Comparison of ENCODE assay signal across 17 cellular contexts in genomic region chr11:113894421-113894996, GRCh38. TPM values are rescaled to one million over a fixed set of nuclear protein-coding genes. Genes with fewer than 3 reads are reported as not detected.
DNase-seq lines count a peak whose midpoint lies in the region; ATAC-seq, FAIRE-seq and TF ChIP-seq lines count a peak whose summit lies in the region.
"Had no signal": no experiment of that assay in that cellular context is flagged by ENCODE, and none has a peak within 500 bp of the region (broad histone marks: within the 10 kb centered on the region; RNA-seq: fewer than 3 reads in every experiment).

No MANE protein-coding gene starts in this region.

- ATAC-seq in GM19395 (IDR thresholded peaks at IDR 0.05; ENCODE audit: unreplicated experiment) (peak; percentile 94), HG03139 (IDR thresholded peaks at IDR 0.05; ENCODE audit: unreplicated experiment) (peak; percentile 72), K562 (no peak)
- no peak for ATAC-seq in stimulated activated naive B cell treated with anti-CD40 and anti-IgM and Interleukin-4, amounts not matched to agents 10 μg/mL and 1 μg/mL and 100 μg/mL, for 72 hours (replicated peaks)
- ATAC-seq: sciatic nerve had no signal

- H2AFZ ChIP-seq in K562 (ENCODE audit: low read depth, low read length): peak overlapping the region; percentile 28; the same call in 1 of the 2 replicates

- no peaks in the 10 kb centered on the region for H3K36me3 Mint-ChIP-seq in stimulated activated naive B cell treated with anti-CD40 and anti-IgM and Interleukin-4, amounts not matched to agents 10 μg/mL and 1 μg/mL and 100 μg/mL, for 72 hours

- no peaks in the 10 kb centered on the region for H3K9me3 Mint-ChIP-seq in stimulated activated naive B cell treated with anti-CD40 and anti-IgM and Interleukin-4, amounts not matched to agents 10 μg/mL and 1 μg/mL and 100 μg/mL, for 72 hours
- H3K9me3 Mint-ChIP-seq: activated T-cell treated with anti-CD3 and anti-CD28 coated beads, Interleukin-2, amount 50 U/mL, for 24 hours had no signal

- no peak overlapping the region for H3K4me3 ChIP-seq in K562
- H3K4me3 ChIP-seq: tibial nerve had no signal

- H3K4me3 Mint-ChIP-seq in stimulated activated naive B cell treated with anti-CD40 and anti-IgM and Interleukin-4, amounts not matched to agents 10 μg/mL and 1 μg/mL and 100 μg/mL, for 72 hours: no peak overlapping the region
- H3K4me3 Mint-ChIP-seq: activated T-cell treated with anti-CD3 and anti-CD28 coated beads, Interleukin-2, amount 50 U/mL, for 24 hours had no signal

- TF ChIP-seq RAD21 in K562 (CRISPR knock-in tag; conservative IDR thresholded peaks at IDR 0.05 in 1 of 2, IDR thresholded peaks at IDR 0.05 in 1 of 2): no peak

- DNase-seq in ELF-1 (ENCODE audit: low read depth, low spot score): peak; percentile 44
- DNase-seq in K562 (ENCODE audit: extremely low read depth in 1 of 4, low spot score in 3 of 4): no peak
- no peak for DNase-seq in stimulated activated naive B cell treated with anti-CD40 and anti-IgM and Interleukin-4, amounts not matched to agents 10 μg/mL and 1 μg/mL and 100 μg/mL, for 72 hours
- no peak for DNase-seq in activated CD4-positive, alpha-beta T cell treated with anti-CD3 and anti-CD28 coated beads, Interleukin-2, amount 50 U/mL, for 48 hours
- no peak for DNase-seq in SW480 (ENCODE audit: low spot score)
- DNase-seq in DMS 273 (lab: John Stamatoyannopoulos, UW; ENCODE audit: unreplicated experiment): no peak
- DNase-seq: activated T-cell treated with anti-CD3 and anti-CD28 coated beads, Interleukin-2, amount 50 U/mL, for 24 hours; BE2C; hippocampal formation; NCI-H2081 treated with DMSO at 0.1 percent for 48 hours had no signal

- H3K9me3 ChIP-seq in K562 (replicated peaks; ENCODE audit: control insufficient read depth, insufficient read depth, low read depth, low read length): no peaks in the 10 kb centered on the region
- H3K9me3 ChIP-seq: BE2C, tibial nerve had no signal

- TF ChIP-seq CTCF in K562 (IDR thresholded peaks at IDR 0.05 in 2 of 3, conservative IDR thresholded peaks at IDR 0.05 in 1 of 3; ENCODE audit: insufficient read depth in 2 of 3, low read depth in 1 of 3, low read length in 3 of 3): no peak

- WGBS in K562 (ENCODE audit: insufficient coverage, low coverage, missing lambda C conversion rate): 17% methylated on average over 7 of the region's 9 CpGs

- H3K9ac ChIP-seq in K562 (ENCODE audit: insufficient read depth in 1 of 2, low read depth in 2 of 2, low read length in 2 of 2): 0 out of 4 replicates have a peak overlapping the region, but pooled peaks of 1 of the 2 experiments have one; percentile 48

- no peak overlapping the region for H3K27ac ChIP-seq in K562 (ENCODE audit: extremely low read depth, low read depth, low read length)
- H3K27ac ChIP-seq: tibial nerve had no signal

- TF ChIP-seq EP300 in K562 (IDR thresholded peaks at IDR 0.05; ENCODE audit: low read length): no peak

- intact Hi-C loops in K562 (cut with micrococcal nuclease): no loop called here

- no TSS peak for BruUV-seq in K562 (replicated peaks; lab: Mats Ljungman, UMichigan)

- TF ChIP-seq POLR2A in K562 (conservative IDR thresholded peaks at IDR 0.05): no peak

- no peaks in the 10 kb centered on the region; the same call in 1 of the 2 replicates for H4K20me1 ChIP-seq in K562 (replicated peaks; ENCODE audit: control insufficient read depth, insufficient read depth, low read length)

- in situ Hi-C loops in K562 (cut with MboI): no loop called here

- POLR2A ChIA-PET in K562 (lab: Yijun Ruan, JAX): no interaction called here

- H3K36me3 ChIP-seq in K562 (ENCODE audit: control insufficient read depth, insufficient read depth, low read length): no peaks in the 10 kb centered on the region
- H3K36me3 ChIP-seq: BE2C, tibial nerve had no signal

- no peaks in the 10 kb centered on the region for H3K27me3 ChIP-seq in K562 (ENCODE audit: control insufficient read depth in 2 of 2, insufficient read depth in 2 of 2, low read length in 2 of 2)
- H3K27me3 ChIP-seq: BE2C, tibial nerve had no signal

- no peak for FAIRE-seq in K562 (lab: Jason Lieb, UNC)
- FAIRE-seq: endothelial cell of umbilical vein, TTC549 had no signal

- CTCF ChIA-PET in K562 (lab: Yijun Ruan, JAX; ENCODE audit: low intra/inter-chr PET ratio): no interaction called here

- no peak overlapping the region for H3K27ac Mint-ChIP-seq in stimulated activated naive B cell treated with anti-CD40 and anti-IgM and Interleukin-4, amounts not matched to agents 10 μg/mL and 1 μg/mL and 100 μg/mL, for 72 hours
- H3K27ac Mint-ChIP-seq: activated T-cell treated with anti-CD3 and anti-CD28 coated beads, Interleukin-2, amount 50 U/mL, for 24 hours had no signal

- no peak overlapping the region for H3K4me2 ChIP-seq in K562 (ENCODE audit: insufficient read depth, low read length)

- no peaks in the 10 kb centered on the region for H3K9me1 ChIP-seq in K562 (ENCODE audit: control insufficient read depth, insufficient read depth, low read length)

- H3K4me1 ChIP-seq in K562 (replicated peaks in 1 of 2; ENCODE audit: control insufficient read depth in 2 of 2, insufficient read depth in 2 of 2, low read length in 2 of 2): peaks cover 0 to 4% of the 10 kb centered on the region in 2 experiments; a peak in 1 of 5 replicates

- H3K79me2 ChIP-seq in K562 (ENCODE audit: control insufficient read depth, insufficient read depth, low read length): no peaks in the 10 kb centered on the region

- peaks cover 17 to 35% of the 10 kb centered on the region in 2 donors for H3K4me1 Mint-ChIP-seq in stimulated activated naive B cell treated with anti-CD40 and anti-IgM and Interleukin-4, amounts not matched to agents 10 μg/mL and 1 μg/mL and 100 μg/mL, for 72 hours

- no peaks in the 10 kb centered on the region for H3K27me3 Mint-ChIP-seq in stimulated activated naive B cell treated with anti-CD40 and anti-IgM and Interleukin-4, amounts not matched to agents 10 μg/mL and 1 μg/mL and 100 μg/mL, for 72 hours
- H3K27me3 Mint-ChIP-seq: activated T-cell treated with anti-CD3 and anti-CD28 coated beads, Interleukin-2, amount 50 U/mL, for 24 hours had no signal

TF ChIP-seq in K562, 482 proteins besides CTCF, POLR2A, EP300 and RAD21:
- TF ChIP-seq E2F3 (CRISPR knock-in tag; IDR thresholded peaks at IDR 0.05) (no peak), THRB (CRISPR knock-in tag; conservative IDR thresholded peaks at IDR 0.05) (no peak)
- TF ChIP-seq, protein P1, sequence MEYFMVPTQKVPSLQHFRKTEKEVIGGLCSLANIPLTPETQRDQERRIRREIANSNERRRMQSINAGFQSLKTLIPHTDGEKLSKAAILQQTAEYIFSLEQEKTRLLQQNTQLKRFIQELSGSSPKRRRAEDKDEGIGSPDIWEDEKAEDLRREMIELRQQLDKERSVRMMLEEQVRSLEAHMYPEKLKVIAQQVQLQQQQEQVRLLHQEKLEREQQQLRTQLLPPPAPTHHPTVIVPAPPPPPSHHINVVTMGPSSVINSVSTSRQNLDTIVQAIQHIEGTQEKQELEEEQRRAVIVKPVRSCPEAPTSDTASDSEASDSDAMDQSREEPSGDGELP (CRISPR knock-in tag; IDR thresholded peaks at IDR 0.05; ENCODE audit: borderline replicate concordance): peak; percentile 52

RNA-seq across cellular contexts. Expression of gene HTR3B, which starts 10.1 kb away (rescaled TPM):
- total RNA-seq in K562 (2011; cell fraction: chromatin; rRNA removed; ENCODE audit: low replicate concordance): not detected in 2 replicates
- not detected in 2 replicates for total RNA-seq in K562 (2011; cell fraction: nucleolus; rRNA removed)
- total RNA-seq in K562 (2011; cell fraction: nucleoplasm; rRNA removed): not detected in 2 replicates
- total RNA-seq in K562 (2014; rRNA removed) (not detected in 2 replicates), K562 (2014; rRNA removed; fragmentation: Illumina TruSeq; extraction: Trizol) (not detected in 2 replicates), K562 (2015; rRNA removed; fragmentation: Illumina TruSeq; extraction: Trizol) (not detected in 2 replicates), K562 (2021) (not detected in 2 replicates)
- polyA plus RNA-seq in K562 (2011; rRNA removed) (not detected in 2 replicates), K562 (2014; fragmentation: Illumina TruSeq; extraction: Trizol) (not detected in 2 replicates), K562 (2014; fragmentation: Nextera tagmentation; extraction: Ambion mirVana) (not detected), K562 (2014; rRNA removed) (not detected in 2 replicates)
- polyA plus RNA-seq in K562 (2011; cell fraction: cytosol; rRNA removed): not detected in 2 replicates
- polyA plus RNA-seq in K562 (2011; cell fraction: nucleus; rRNA removed): not detected in 2 replicates
- polyA plus RNA-seq in K562 (2012): not detected in 2 replicates
- polyA minus RNA-seq in K562 (2011; rRNA and poly(A)+ RNA removed): not detected in 2 replicates
- not detected in 2 replicates for polyA minus RNA-seq in K562 (2011; cell fraction: cytosol; rRNA and poly(A)+ RNA removed)
- polyA minus RNA-seq in K562 (2011; cell fraction: nucleus; rRNA and poly(A)+ RNA removed): not detected in 2 replicates
- total RNA-seq: endothelial cell of umbilical vein, RPMI7951, sciatic nerve, tibial nerve had no signal
- polyA plus RNA-seq: endothelial cell of umbilical vein had no signal

RNA-seq across cellular contexts. Expression of gene USP28, which starts 19.1 kb away (rescaled TPM):
- total RNA-seq in K562 (2011; cell fraction: chromatin; rRNA removed; ENCODE audit: low replicate concordance): 42.1 and 95.4 TPM in 2 replicates
- 17.0 and 19.1 TPM in 2 replicates for total RNA-seq in K562 (2011; cell fraction: nucleolus; rRNA removed)
- total RNA-seq in K562 (2011; cell fraction: nucleoplasm; rRNA removed): 36.1 and 36.6 TPM in 2 replicates
- total RNA-seq in K562 (2014; rRNA removed) (16.1 and 18.8 TPM in 2 replicates), K562 (2014; rRNA removed; fragmentation: Illumina TruSeq; extraction: Trizol) (35.9 and 41.8 TPM in 2 replicates), K562 (2015; rRNA removed; fragmentation: Illumina TruSeq; extraction: Trizol) (28.0 and 28.5 TPM in 2 replicates), K562 (2021) (20.3 and 20.9 TPM in 2 replicates)
- polyA plus RNA-seq in K562 (2011; rRNA removed) (36.4 and 43.5 TPM in 2 replicates), K562 (2014; fragmentation: Illumina TruSeq; extraction: Trizol) (29.1 and 42.7 TPM in 2 replicates), K562 (2014; fragmentation: Nextera tagmentation; extraction: Ambion mirVana) (1 to 10 TPM; 3.7 to 7.1 TPM), K562 (2014; rRNA removed) (18.7 and 20.7 TPM in 2 replicates)
- 13.7 and 21.3 TPM in 2 replicates for polyA plus RNA-seq in K562 (2011; cell fraction: cytosol; rRNA removed)
- polyA plus RNA-seq in K562 (2011; cell fraction: nucleus; rRNA removed): 49.1 and 49.4 TPM in 2 replicates
- 15.7 and 19.3 TPM in 2 replicates for polyA plus RNA-seq in K562 (2012)
- 59.8 and 62.6 TPM in 2 replicates for polyA minus RNA-seq in K562 (2011; rRNA and poly(A)+ RNA removed)
- 17.6 and 22.3 TPM in 2 replicates for polyA minus RNA-seq in K562 (2011; cell fraction: cytosol; rRNA and poly(A)+ RNA removed)
- polyA minus RNA-seq in K562 (2011; cell fraction: nucleus; rRNA and poly(A)+ RNA removed): 12.4 and 28.3 TPM in 2 replicates

Comparison
In these comparisons a context has a peak if more than half of its experiments do, and no peak if none do; other contexts are left out.
1. ATAC-seq: peak in GM19395 (single experiment) and HG03139 (single experiment); none in K562 (single experiment) and stimulated activated naive B cell treated with anti-CD40 and anti-IgM and Interleukin-4, amounts not matched to agents 10 μg/mL and 1 μg/mL and 100 μg/mL, for 72 hours (0 of 2).